2 cellular contexts compared by ENCODE assay signal in genomic region chr6:56511591-56511990, GRCh38.
A peak's percentile ranks its signal among the peaks of the same experiment; 100 is the strongest.
TF ChIP-seq lines count a peak whose summit lies in the region.

No MANE protein-coding gene starts in this region.

TF ChIP-seq in K562, 482 proteins besides CTCF, POLR2A, EP300 and RAD21 (continued from another document and continues in another):
- TF ChIP-seq NONO (IDR thresholded peaks at IDR 0.05; ENCODE audit: low read depth in 2 of 2, low read length in 1 of 2) (no peak), XRCC5 (IDR thresholded peaks at IDR 0.05; ENCODE audit: low read depth, low read length) (no peak), HNRNPH1 (optimal IDR thresholded peaks at IDR 0.05; ENCODE audit: low read depth, low read length) (no peak), RBM39 (optimal IDR thresholded peaks at IDR 0.05; ENCODE audit: low read depth, low read length) (no peak), ZBTB9 (CRISPR knock-in tag; IDR thresholded peaks at IDR 0.05) (no peak), BDP1 (IDR thresholded peaks at IDR 0.05; ENCODE audit: insufficient read depth, insufficient read length) (no peak), MEF2A (IDR thresholded peaks at IDR 0.05; ENCODE audit: control insufficient read depth, low read depth, low read length) (peak; percentile 57; the same call in 1 of the 2 replicates), CBFB (CRISPR knock-in tag; IDR thresholded peaks at IDR 0.05) (no peak), GTF2B (IDR thresholded peaks at IDR 0.05; ENCODE audit: extremely low read depth, insufficient read length) (no peak), ZSCAN32 (CRISPR knock-in tag; IDR thresholded peaks at IDR 0.05) (no peak), ATF1 (CRISPR knock-in tag; IDR thresholded peaks at IDR 0.05) (no peak), ATF1 (tag; IDR thresholded peaks at IDR 0.05) (no peak), RBFOX2 (IDR thresholded peaks at IDR 0.05; ENCODE audit: low read depth, low read length) (no peak), ZNF41 (CRISPR knock-in tag; conservative IDR thresholded peaks at IDR 0.05) (no peak), ZNF76 (CRISPR knock-in tag; IDR thresholded peaks at IDR 0.05; ENCODE audit: borderline replicate concordance) (no peak), ZBTB5 (IDR thresholded peaks at IDR 0.05) (no peak), POLR2H (tag; IDR thresholded peaks at IDR 0.05; ENCODE audit: low read depth) (no peak)
- TF ChIP-seq, protein P1, sequence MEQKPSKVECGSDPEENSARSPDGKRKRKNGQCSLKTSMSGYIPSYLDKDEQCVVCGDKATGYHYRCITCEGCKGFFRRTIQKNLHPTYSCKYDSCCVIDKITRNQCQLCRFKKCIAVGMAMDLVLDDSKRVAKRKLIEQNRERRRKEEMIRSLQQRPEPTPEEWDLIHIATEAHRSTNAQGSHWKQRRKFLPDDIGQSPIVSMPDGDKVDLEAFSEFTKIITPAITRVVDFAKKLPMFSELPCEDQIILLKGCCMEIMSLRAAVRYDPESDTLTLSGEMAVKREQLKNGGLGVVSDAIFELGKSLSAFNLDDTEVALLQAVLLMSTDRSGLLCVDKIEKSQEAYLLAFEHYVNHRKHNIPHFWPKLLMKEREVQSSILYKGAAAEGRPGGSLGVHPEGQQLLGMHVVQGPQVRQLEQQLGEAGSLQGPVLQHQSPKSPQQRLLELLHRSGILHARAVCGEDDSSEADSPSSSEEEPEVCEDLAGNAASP (IDR thresholded peaks at IDR 0.05): no peak
- TF ChIP-seq, protein P2, sequence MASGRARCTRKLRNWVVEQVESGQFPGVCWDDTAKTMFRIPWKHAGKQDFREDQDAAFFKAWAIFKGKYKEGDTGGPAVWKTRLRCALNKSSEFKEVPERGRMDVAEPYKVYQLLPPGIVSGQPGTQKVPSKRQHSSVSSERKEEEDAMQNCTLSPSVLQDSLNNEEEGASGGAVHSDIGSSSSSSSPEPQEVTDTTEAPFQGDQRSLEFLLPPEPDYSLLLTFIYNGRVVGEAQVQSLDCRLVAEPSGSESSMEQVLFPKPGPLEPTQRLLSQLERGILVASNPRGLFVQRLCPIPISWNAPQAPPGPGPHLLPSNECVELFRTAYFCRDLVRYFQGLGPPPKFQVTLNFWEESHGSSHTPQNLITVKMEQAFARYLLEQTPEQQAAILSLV (tag; IDR thresholded peaks at IDR 0.05): no peak
- TF ChIP-seq, protein P3, sequence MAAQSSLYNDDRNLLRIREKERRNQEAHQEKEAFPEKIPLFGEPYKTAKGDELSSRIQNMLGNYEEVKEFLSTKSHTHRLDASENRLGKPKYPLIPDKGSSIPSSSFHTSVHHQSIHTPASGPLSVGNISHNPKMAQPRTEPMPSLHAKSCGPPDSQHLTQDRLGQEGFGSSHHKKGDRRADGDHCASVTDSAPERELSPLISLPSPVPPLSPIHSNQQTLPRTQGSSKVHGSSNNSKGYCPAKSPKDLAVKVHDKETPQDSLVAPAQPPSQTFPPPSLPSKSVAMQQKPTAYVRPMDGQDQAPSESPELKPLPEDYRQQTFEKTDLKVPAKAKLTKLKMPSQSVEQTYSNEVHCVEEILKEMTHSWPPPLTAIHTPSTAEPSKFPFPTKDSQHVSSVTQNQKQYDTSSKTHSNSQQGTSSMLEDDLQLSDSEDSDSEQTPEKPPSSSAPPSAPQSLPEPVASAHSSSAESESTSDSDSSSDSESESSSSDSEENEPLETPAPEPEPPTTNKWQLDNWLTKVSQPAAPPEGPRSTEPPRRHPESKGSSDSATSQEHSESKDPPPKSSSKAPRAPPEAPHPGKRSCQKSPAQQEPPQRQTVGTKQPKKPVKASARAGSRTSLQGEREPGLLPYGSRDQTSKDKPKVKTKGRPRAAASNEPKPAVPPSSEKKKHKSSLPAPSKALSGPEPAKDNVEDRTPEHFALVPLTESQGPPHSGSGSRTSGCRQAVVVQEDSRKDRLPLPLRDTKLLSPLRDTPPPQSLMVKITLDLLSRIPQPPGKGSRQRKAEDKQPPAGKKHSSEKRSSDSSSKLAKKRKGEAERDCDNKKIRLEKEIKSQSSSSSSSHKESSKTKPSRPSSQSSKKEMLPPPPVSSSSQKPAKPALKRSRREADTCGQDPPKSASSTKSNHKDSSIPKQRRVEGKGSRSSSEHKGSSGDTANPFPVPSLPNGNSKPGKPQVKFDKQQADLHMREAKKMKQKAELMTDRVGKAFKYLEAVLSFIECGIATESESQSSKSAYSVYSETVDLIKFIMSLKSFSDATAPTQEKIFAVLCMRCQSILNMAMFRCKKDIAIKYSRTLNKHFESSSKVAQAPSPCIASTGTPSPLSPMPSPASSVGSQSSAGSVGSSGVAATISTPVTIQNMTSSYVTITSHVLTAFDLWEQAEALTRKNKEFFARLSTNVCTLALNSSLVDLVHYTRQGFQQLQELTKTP (IDR thresholded peaks at IDR 0.05; ENCODE audit: low read depth in 1 of 2, partially characterized antibody in 2 of 2): peak in 1 of 2 experiments; percentile 42

TF ChIP-seq in HepG2, 621 proteins besides CTCF, POLR2A, EP300 and RAD21:
- no peak for TF ChIP-seq ELF1 (CRISPR knock-in tag; IDR thresholded peaks at IDR 0.05)
- TF ChIP-seq ZNF772 (CRISPR knock-in tag; IDR thresholded peaks at IDR 0.05): no peak
- TF ChIP-seq RXRB (CRISPR knock-in tag; IDR thresholded peaks at IDR 0.05; ENCODE audit: borderline replicate concordance): no peak
- TF ChIP-seq ETS1 (CRISPR knock-in tag; IDR thresholded peaks at IDR 0.05): no peak
- no peak for TF ChIP-seq ZNF34 (CRISPR knock-in tag; IDR thresholded peaks at IDR 0.05; ENCODE audit: borderline replicate concordance)
- TF ChIP-seq, protein P4, sequence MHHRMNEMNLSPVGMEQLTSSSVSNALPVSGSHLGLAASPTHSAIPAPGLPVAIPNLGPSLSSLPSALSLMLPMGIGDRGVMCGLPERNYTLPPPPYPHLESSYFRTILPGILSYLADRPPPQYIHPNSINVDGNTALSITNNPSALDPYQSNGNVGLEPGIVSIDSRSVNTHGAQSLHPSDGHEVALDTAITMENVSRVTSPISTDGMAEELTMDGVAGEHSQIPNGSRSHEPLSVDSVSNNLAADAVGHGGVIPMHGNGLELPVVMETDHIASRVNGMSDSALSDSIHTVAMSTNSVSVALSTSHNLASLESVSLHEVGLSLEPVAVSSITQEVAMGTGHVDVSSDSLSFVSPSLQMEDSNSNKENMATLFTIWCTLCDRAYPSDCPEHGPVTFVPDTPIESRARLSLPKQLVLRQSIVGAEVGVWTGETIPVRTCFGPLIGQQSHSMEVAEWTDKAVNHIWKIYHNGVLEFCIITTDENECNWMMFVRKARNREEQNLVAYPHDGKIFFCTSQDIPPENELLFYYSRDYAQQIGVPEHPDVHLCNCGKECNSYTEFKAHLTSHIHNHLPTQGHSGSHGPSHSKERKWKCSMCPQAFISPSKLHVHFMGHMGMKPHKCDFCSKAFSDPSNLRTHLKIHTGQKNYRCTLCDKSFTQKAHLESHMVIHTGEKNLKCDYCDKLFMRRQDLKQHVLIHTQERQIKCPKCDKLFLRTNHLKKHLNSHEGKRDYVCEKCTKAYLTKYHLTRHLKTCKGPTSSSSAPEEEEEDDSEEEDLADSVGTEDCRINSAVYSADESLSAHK (CRISPR knock-in tag; IDR thresholded peaks at IDR 0.05; ENCODE audit: borderline replicate concordance): no peak
- TF ChIP-seq ELK4 (CRISPR knock-in tag; IDR thresholded peaks at IDR 0.05; ENCODE audit: borderline replicate concordance): no peak
- no peak for TF ChIP-seq SRSF1 (optimal IDR thresholded peaks at IDR 0.05; ENCODE audit: low read depth, low read length)
- TF ChIP-seq MYC (CRISPR knock-in tag; IDR thresholded peaks at IDR 0.05; ENCODE audit: borderline replicate concordance): no peak
- no peak for TF ChIP-seq ZSCAN31 (CRISPR knock-in tag; IDR thresholded peaks at IDR 0.05; ENCODE audit: low read depth)
- TF ChIP-seq ZNF224 (CRISPR knock-in tag; IDR thresholded peaks at IDR 0.05): no peak
- TF ChIP-seq, protein P5, sequence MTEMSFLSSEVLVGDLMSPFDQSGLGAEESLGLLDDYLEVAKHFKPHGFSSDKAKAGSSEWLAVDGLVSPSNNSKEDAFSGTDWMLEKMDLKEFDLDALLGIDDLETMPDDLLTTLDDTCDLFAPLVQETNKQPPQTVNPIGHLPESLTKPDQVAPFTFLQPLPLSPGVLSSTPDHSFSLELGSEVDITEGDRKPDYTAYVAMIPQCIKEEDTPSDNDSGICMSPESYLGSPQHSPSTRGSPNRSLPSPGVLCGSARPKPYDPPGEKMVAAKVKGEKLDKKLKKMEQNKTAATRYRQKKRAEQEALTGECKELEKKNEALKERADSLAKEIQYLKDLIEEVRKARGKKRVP (CRISPR knock-in tag; IDR thresholded peaks at IDR 0.05): no peak
- TF ChIP-seq ZBTB37 (CRISPR knock-in tag; IDR thresholded peaks at IDR 0.05): no peak
- TF ChIP-seq ATM (IDR thresholded peaks at IDR 0.05; ENCODE audit: borderline replicate concordance): no peak
- TF ChIP-seq NCOA1 (CRISPR knock-in tag; IDR thresholded peaks at IDR 0.05): no peak
- TF ChIP-seq ZSCAN12 (CRISPR knock-in tag; IDR thresholded peaks at IDR 0.05): no peak
TF ChIP-seq in HepG2: peak in this region for 0.
